Comparison of ENCODE assay signal across 10 cellular contexts in genomic region chr1:162530318-162530984, GRCh38. TPM values are rescaled to one million over a fixed set of nuclear protein-coding genes. Genes with fewer than 3 reads are reported as not detected.
DNase-seq lines count a peak whose midpoint lies in the region; ATAC-seq and TF ChIP-seq lines count a peak whose summit lies in the region.
"Had no signal": no experiment of that assay in that cellular context is flagged by ENCODE, and none has a peak within 500 bp of the region (broad histone marks: within the 10 kb centered on the region; RNA-seq: fewer than 3 reads in every experiment).

No MANE protein-coding gene starts in this region.

- TF ChIP-seq POLR2A in esophagus squamous epithelium (IDR thresholded peaks at IDR 0.05) = no peak

- 61 to 68% methylated on average over 7 of the region's 7 CpGs for WGBS in esophagus squamous epithelium, 2 donors

- H3K4me1 ChIP-seq in esophagus squamous epithelium = peaks cover 0 to 15% (median 0%) of the 10 kb centered on the region in 3 donors

- no peaks in the 10 kb centered on the region for H3K9me3 ChIP-seq in esophagus squamous epithelium

- intact Hi-C loops in esophagus squamous epithelium (cut with DNase I) = no loop called here

- peak overlapping the region in 2 of 4 donors; percentile 15 to 55 for H3K27ac ChIP-seq in esophagus squamous epithelium

- no peaks in the 10 kb centered on the region for H3K27me3 ChIP-seq in esophagus squamous epithelium

- peak; percentile 94 for ATAC-seq in GM18502 (IDR thresholded peaks at IDR 0.05; ENCODE audit: poor library complexity, unreplicated experiment)
- ATAC-seq in GM21717 (IDR thresholded peaks at IDR 0.05; ENCODE audit: unreplicated experiment) = peak; percentile 97
- ATAC-seq in HG03521 (IDR thresholded peaks at IDR 0.05; ENCODE audit: unreplicated experiment) = peak; percentile 96
- ATAC-seq in esophagus mucosa = peak; percentile 81
- ATAC-seq: activated T-cell treated with anti-CD3 and anti-CD28 coated beads, Interleukin-2, amount 50 U/mL, for 72 hours had no signal

- no peak overlapping the region for H3K4me3 ChIP-seq in esophagus squamous epithelium

- no peak for TF ChIP-seq CTCF in esophagus squamous epithelium (IDR thresholded peaks at IDR 0.05)

- DNase-seq in DMS153 (lab: John Stamatoyannopoulos, UW) = no peak
- DNase-seq in esophagus squamous epithelium (lab: John Stamatoyannopoulos, UW) = no peak
- no peak for DNase-seq in NCI-H1694 (lab: John Stamatoyannopoulos, UW)
- DNase-seq in NCI-H2171 (lab: John Stamatoyannopoulos, UW) = no peak
- DNase-seq: activated T-cell treated with anti-CD3 and anti-CD28 coated beads, Interleukin-2, amount 50 U/mL, for 72 hours; DND-41 had no signal

- peaks cover 0 to 19% (median 0%) of the 10 kb centered on the region in 3 donors for H3K36me3 ChIP-seq in esophagus squamous epithelium

RNA-seq across cellular contexts. Expression of gene UAP1, which starts 31.1 kb away (rescaled TPM):
- total RNA-seq in esophagus mucosa = 40.5 TPM
- total RNA-seq in esophagus squamous epithelium = 10 to 100 TPM; 36.4 to 64.3 (median 49.3) TPM

RNA-seq across cellular contexts. Expression of gene UHMK1, which starts 32.8 kb away (rescaled TPM):
- total RNA-seq in esophagus mucosa (27.3 TPM), esophagus squamous epithelium (10 to 100 TPM; 24.8 to 42.6 (median 34.7) TPM)
